ENCODE assay signal across 19 cellular contexts in genomic region chr9:104227108-104227507, GRCh38.
DNase-seq lines count a peak whose midpoint lies in the region; TF ChIP-seq lines count a peak whose summit lies in the region.
"Had no signal": no experiment of that assay in that cellular context is flagged by ENCODE, and none has a peak within 500 bp of the region (broad histone marks: within the 10 kb centered on the region; RNA-seq: fewer than 3 reads in every experiment).

No MANE protein-coding gene starts in this region.

- no peaks in the 10 kb centered on the region for H3K4me1 ChIP-seq in thyroid gland
- H3K4me1 ChIP-seq: SJCRH30 had no signal

- WGBS in thyroid gland, 2 donors, result 86 to 100% methylated on average over 1 of the region's 1 CpG

- no peaks in the 10 kb centered on the region for H3K27me3 ChIP-seq in thyroid gland
- H3K27me3 ChIP-seq: SJCRH30 had no signal

- H3K4me3 ChIP-seq in fibroblast of pulmonary artery (replicated peaks; ENCODE audit: low read depth, low read length) (no peak overlapping the region), thyroid gland (replicated peaks in 1 of 3) (no peak overlapping the region)
- H3K4me3 ChIP-seq: GM12878, GM23248, SJCRH30 had no signal

- no peak for TF ChIP-seq POLR2A in thyroid gland (IDR thresholded peaks at IDR 0.05)

- H3K27ac ChIP-seq in thyroid gland, result no peak overlapping the region
- H3K27ac ChIP-seq: GM23248, RWPE1, SJCRH30 had no signal

- TF ChIP-seq CTCF in fibroblast of pulmonary artery (IDR thresholded peaks at IDR 0.05; ENCODE audit: low read length, missing control alignments), result no peak
- TF ChIP-seq CTCF in thyroid gland (IDR thresholded peaks at IDR 0.05), result no peak

- intact Hi-C loops in head of caudate nucleus (cut with DNase I), result no loop called here
- intact Hi-C loops in thyroid gland (cut with DNase I), result no loop called here

- no peaks in the 10 kb centered on the region for H3K9me3 ChIP-seq in thyroid gland
- H3K9me3 ChIP-seq: SJCRH30 had no signal

- no peaks in the 10 kb centered on the region for H3K36me3 ChIP-seq in thyroid gland
- H3K36me3 ChIP-seq: SJCRH30 had no signal

- DNase-seq in HS-5 (ENCODE audit: low read depth) (peak; percentile 63), amniotic epithelial cell (ENCODE audit: low read depth) (peak; percentile 92), fibroblast of pulmonary artery (ENCODE audit: low read depth) (peak; percentile 54), SHP77 treated with DMSO at 0.1 percent for 48 hours (lab: John Stamatoyannopoulos, UW) (no peak), activated T-cell treated with anti-CD3 and anti-CD28 coated beads for 4 hours (no peak), head of caudate nucleus (no peak), thyroid gland (no peak)
- DNase-seq: DND-41, GDM1, GM23248, KBM-7, NCI-H1105 treated with DMSO at 0.1 percent for 48 hours, NCI-H1694, NCI-H2081 treated with DMSO at 0.1 percent for 48 hours, NCI-H524, NCI-H82, SJCRH30 had no signal

Comparison
In these comparisons a context has a peak if more than half of its experiments do, and no peak if none do; other contexts are left out.
1. DNase-seq: peak in HS-5 (single experiment), amniotic epithelial cell (single experiment) and fibroblast of pulmonary artery (single experiment); none in SHP77 treated with DMSO at 0.1 percent for 48 hours (single experiment), activated T-cell treated with anti-CD3 and anti-CD28 coated beads for 4 hours (single experiment), head of caudate nucleus (0 of 42) and thyroid gland (0 of 2).